Comparison of ENCODE assay signal across 9 cellular contexts in genomic region chr14:89137514-89138163, GRCh38.
A peak's percentile ranks its signal among the peaks of the same experiment; 100 is the strongest.
DNase-seq lines count a peak whose midpoint lies in the region; ATAC-seq, FAIRE-seq and TF ChIP-seq lines count a peak whose summit lies in the region.
"Had no signal": no experiment of that assay in that cellular context is flagged by ENCODE, and none has a peak within 500 bp of the region (broad histone marks: within the 10 kb centered on the region; RNA-seq: fewer than 3 reads in every experiment).

No MANE protein-coding gene starts in this region.

- no peak overlapping the region for H3K4me3 ChIP-seq in AG04450 (ENCODE audit: low read depth, low read length)
- H3K4me3 ChIP-seq in MG63 = no peak overlapping the region
- no peak overlapping the region for H3K4me3 ChIP-seq in breast epithelium
- no peak overlapping the region for H3K4me3 ChIP-seq in HepG2 (replicated peaks in 1 of 3; ENCODE audit: insufficient read depth in 1 of 3, low read depth in 2 of 3, low read length in 3 of 3)
- H3K4me3 ChIP-seq in spleen = no peak overlapping the region

- ATAC-seq in HepG2 (peak; percentile 47), GM19023 (IDR thresholded peaks at IDR 0.05; ENCODE audit: unreplicated experiment) (no peak)

- FAIRE-seq in HepG2 (lab: Jason Lieb, UNC) = no peak
- FAIRE-seq: keratinocyte had no signal

- no peaks in the 10 kb centered on the region for H4K20me1 ChIP-seq in HepG2 (ENCODE audit: insufficient read depth, low read length)

- TF ChIP-seq POLR2A in breast epithelium (IDR thresholded peaks at IDR 0.05) (no peak), HepG2 (IDR thresholded peaks at IDR 0.05; ENCODE audit: insufficient read depth in 1 of 2, low read depth in 2 of 2, low read length in 2 of 2) (no peak), spleen (IDR thresholded peaks at IDR 0.05) (no peak)

- in situ Hi-C loops in HepG2 (cut with HindIII; ENCODE audit: extremely low pct_ligation_motif_present, low pct_unique_long_range_greater_than_20kb) = no loop called here

- DNase-seq in AG04450 (ENCODE audit: low read depth, low spot score) = peak; percentile 71
- peak; percentile 97 for DNase-seq in MG63
- DNase-seq in breast epithelium (ENCODE audit: low spot score in 2 of 2) = peak; percentile 85 to 93
- peak; percentile 45 for DNase-seq in HepG2 (ENCODE audit: low spot score)
- DNase-seq in spleen = no peak
- DNase-seq in NCI-H1105 (lab: John Stamatoyannopoulos, UW) = no peak
- no peak for DNase-seq in SIG-M5 (lab: John Stamatoyannopoulos, UW)

- TF ChIP-seq EP300 in HepG2 (IDR thresholded peaks at IDR 0.05; ENCODE audit: low read depth in 2 of 2, low read length in 2 of 2) = no peak
- no peak for TF ChIP-seq EP300 in HepG2 (CRISPR knock-in tag; IDR thresholded peaks at IDR 0.05; ENCODE audit: borderline replicate concordance)

- peaks cover 2% of the 10 kb centered on the region; the same call in 1 of the 2 replicates for H3K9me3 ChIP-seq in AG04450 (ENCODE audit: control insufficient read depth, insufficient read depth, low read length)
- H3K9me3 ChIP-seq in MG63 = no peaks in the 10 kb centered on the region; the same call in 1 of the 2 replicates
- H3K9me3 ChIP-seq in breast epithelium = peaks cover 0 to 8% of the 10 kb centered on the region in 2 donors
- peaks cover 9% of the 10 kb centered on the region for H3K9me3 ChIP-seq in HepG2 (ENCODE audit: low read length)
- peaks cover 0 to 28% (median 20%) of the 10 kb centered on the region in 8 donors for H3K9me3 ChIP-seq in spleen

- TF ChIP-seq CTCF in AG04450 (IDR thresholded peaks at IDR 0.05; ENCODE audit: low read depth, low read length) (no peak), breast epithelium (IDR thresholded peaks at IDR 0.05) (no peak), HepG2 (CRISPR knock-in tag; IDR thresholded peaks at IDR 0.05) (no peak), spleen (IDR thresholded peaks at IDR 0.05 in 8 of 11, conservative IDR thresholded peaks at IDR 0.05 in 3 of 11) (no peak)

- no peaks in the 10 kb centered on the region for H3K79me2 ChIP-seq in HepG2 (ENCODE audit: insufficient read depth, low read length)

- CTCF ChIA-PET in AG04450 (lab: Charles Lee) = interaction anchor here (0.7 to 1.2 kb wide), 2 partner anchors 39 to 97 kb away, joined by 3 read pairs; no protein-coding TSS in a partner anchor
- CTCF ChIA-PET in HepG2 (lab: Yijun Ruan, JAX; ENCODE audit: low intra/inter-chr PET ratio, low total read pairs) = no interaction called here

- no peaks in the 10 kb centered on the region for H3K36me3 ChIP-seq in MG63
- no peaks in the 10 kb centered on the region for H3K36me3 ChIP-seq in breast epithelium
- no peaks in the 10 kb centered on the region for H3K36me3 ChIP-seq in HepG2 (replicated peaks in 1 of 2; ENCODE audit: control insufficient read depth in 1 of 2, insufficient read depth in 2 of 2, low read length in 2 of 2)
- H3K36me3 ChIP-seq in spleen = no peaks in the 10 kb centered on the region

- POLR2A ChIA-PET in AG04450 (lab: Yijun Ruan, JAX) = interaction anchor here (1.2 kb wide), 1 partner anchor 275 kb away, joined by 4 read pairs; no protein-coding TSS in a partner anchor
- POLR2A ChIA-PET in HepG2 (lab: Yijun Ruan, JAX) = no interaction called here

- intact Hi-C loops in breast epithelium (cut with DNase I; ENCODE audit: low total_unique reads) (no loop called here), HepG2 (cut with micrococcal nuclease; ENCODE audit: unreplicated experiment) (loop anchor here (2.0 kb wide), 1 partner anchor 97 kb away; no protein-coding TSS in a partner anchor), spleen (cut with DNase I; ENCODE audit: low total_unique reads) (no loop called here)

- no peaks in the 10 kb centered on the region for H3K27me3 ChIP-seq in AG04450 (ENCODE audit: control insufficient read depth, insufficient read depth, low read length)
- H3K27me3 ChIP-seq in MG63 = no peaks in the 10 kb centered on the region
- H3K27me3 ChIP-seq in breast epithelium = no peaks in the 10 kb centered on the region
- H3K27me3 ChIP-seq in HepG2 (ENCODE audit: control insufficient read depth in 1 of 2, insufficient read depth in 2 of 2, low read length in 2 of 2) = peaks cover 0 to 1% of the 10 kb centered on the region in 2 experiments; a peak in 3 of 5 replicates
- no peaks in the 10 kb centered on the region for H3K27me3 ChIP-seq in spleen (replicated peaks in 1 of 7)

- no peaks in the 10 kb centered on the region for H3K4me1 ChIP-seq in breast epithelium
- H3K4me1 ChIP-seq in HepG2 (ENCODE audit: insufficient read depth, low read length) = peaks cover 40% of the 10 kb centered on the region
- H3K4me1 ChIP-seq in spleen = no peaks in the 10 kb centered on the region

- WGBS in HepG2 (ENCODE audit: low lambda C conversion rate) = 2% methylated on average over 7 of the region's 7 CpGs
- WGBS in spleen, 5 donors = 56 to 74% (median 58%) methylated on average over 6 to 7 of the region's 7 CpGs

- no peak overlapping the region for H3K9ac ChIP-seq in HepG2 (ENCODE audit: insufficient read depth, low read depth, low read length)

- no TSS peak for BruUV-seq in HepG2 (replicated peaks; lab: Mats Ljungman, UMichigan)

- no peak overlapping the region for H2AFZ ChIP-seq in HepG2 (ENCODE audit: low read length)

- no peak for TF ChIP-seq RAD21 in HepG2 (CRISPR knock-in tag; IDR thresholded peaks at IDR 0.05)

- H3K27ac ChIP-seq in AG04450 (ENCODE audit: low read depth, low read length) = no peak overlapping the region
- H3K27ac ChIP-seq in breast epithelium = no peak overlapping the region
- H3K27ac ChIP-seq in HepG2 (ENCODE audit: extremely low read length, insufficient read depth, low read length) = no peak overlapping the region
- H3K27ac ChIP-seq in spleen = no peak overlapping the region

- H3K4me2 ChIP-seq in HepG2 (ENCODE audit: low read depth, low read length) = peak overlapping the region; percentile 49

TF ChIP-seq in HepG2, 621 proteins besides CTCF, POLR2A, EP300 and RAD21 (continues in another document):
- no peak for TF ChIP-seq AGO1 (IDR thresholded peaks at IDR 0.05; ENCODE audit: low read depth, low read length, poor library complexity, severe bottlenecking)
- no peak for TF ChIP-seq EHMT2 (IDR thresholded peaks at IDR 0.05; ENCODE audit: borderline replicate concordance, low read depth, low read length)
- no peak for TF ChIP-seq TCF7L2 (IDR thresholded peaks at IDR 0.05; ENCODE audit: low read depth, low read length)
- TF ChIP-seq ZNF629 (CRISPR knock-in tag; conservative IDR thresholded peaks at IDR 0.05) = peak; percentile 65
- TF ChIP-seq ZNF687 (CRISPR knock-in tag; IDR thresholded peaks at IDR 0.05) = peak; percentile 50
- TF ChIP-seq ZNF644 (CRISPR knock-in tag; IDR thresholded peaks at IDR 0.05; ENCODE audit: low read depth) = 0 out of 2 replicates have a peak, but pooled peaks have one; percentile 10
- TF ChIP-seq ZBTB2 (CRISPR knock-in tag; IDR thresholded peaks at IDR 0.05; ENCODE audit: low read depth) = no peak
- peak; percentile 21 for TF ChIP-seq XRCC5 (optimal IDR thresholded peaks at IDR 0.05; ENCODE audit: low read length)
- TF ChIP-seq IKZF4 (CRISPR knock-in tag; IDR thresholded peaks at IDR 0.05; ENCODE audit: borderline replicate concordance, low read depth, not compliant biosample characterization) = no peak
- TF ChIP-seq ATF1 (CRISPR knock-in tag; IDR thresholded peaks at IDR 0.05) = no peak
- TF ChIP-seq CBX5 (CRISPR knock-in tag; IDR thresholded peaks at IDR 0.05; ENCODE audit: borderline replicate concordance) = peak; percentile 40; the same call in 1 of the 2 replicates

Comparison
In these comparisons a context has a peak if more than half of its experiments do, and no peak if none do; other contexts are left out.
1. DNase-seq: peak in AG04450 (single experiment), MG63 (single experiment), breast epithelium (2 of 2) and HepG2 (single experiment); none in spleen (single experiment), NCI-H1105 (single experiment) and SIG-M5 (single experiment).